Comparison of ENCODE assay signal across 8 cellular contexts in genomic region chrX:72238721-72239475, GRCh38. TPM values are rescaled to one million over a fixed set of nuclear protein-coding genes. Genes with fewer than 3 reads are reported as not detected.
DNase-seq lines count a peak whose midpoint lies in the region; ATAC-seq, FAIRE-seq and TF ChIP-seq lines count a peak whose summit lies in the region.

TSS of gene ERCC6L (minus strand) at chrX:72239027. CDS start at chrX:72238911, 116 bp downstream.

- ATAC-seq in HG02759 (IDR thresholded peaks at IDR 0.05; ENCODE audit: unreplicated experiment) (peak; percentile 99), T-helper 17 cell (peak; percentile 99), left ventricle myocardium superior (peak; percentile 100)

- TF ChIP-seq POLR2A in GM12891 (IDR thresholded peaks at IDR 0.05; ENCODE audit: low read depth, low read length) (peak; percentile 72; the same call in 1 of the 2 replicates), uterus (IDR thresholded peaks at IDR 0.05) (peak; percentile 38 to 41)

- H3K4me3 Mint-ChIP-seq in T-helper 17 cell: peak within 1 kb of the TSS; percentile 75

- TF ChIP-seq CTCF in uterus (IDR thresholded peaks at IDR 0.05): no peak

- H3K27me3 ChIP-seq in uterus: no peaks in the 10 kb centered on the region

- no peaks in the 10 kb centered on the region for H3K4me1 ChIP-seq in uterus

- intact Hi-C loops in left ventricle myocardium superior (cut with micrococcal nuclease) (no loop called here), uterus (cut with DNase I; ENCODE audit: low total_unique reads) (no loop called here)

- no peak within 1 kb of the TSS for H3K27ac Mint-ChIP-seq in T-helper 17 cell

- H3K4me1 Mint-ChIP-seq in T-helper 17 cell: peaks cover 2% of the 10 kb centered on the region

- H3K9me3 ChIP-seq in T-helper 17 cell (ENCODE audit: control insufficient read depth, low read length, poor library complexity, severe bottlenecking): no peaks in the 10 kb centered on the region
- H3K9me3 ChIP-seq in uterus: no peaks in the 10 kb centered on the region

- DNase-seq in GM12891 (ENCODE audit: insufficient read length, low spot score) (peak; percentile 79), NCI-H1436 (lab: John Stamatoyannopoulos, UW) (peak; percentile 81), T-helper 17 cell (peak; percentile 74 to 78 (median 75)), amygdala (lab: John Stamatoyannopoulos, UW) (peak in 55 of 56 donors; percentile 17 to 86 (median 65)), left ventricle myocardium superior (peak; percentile 93), pulmonary artery endothelial cell (ENCODE audit: low read depth, low spot score) (peak; percentile 37), uterus (peak; percentile 81 to 86)

- peak within 1 kb of the TSS; percentile 51 to 65 for H3K27ac ChIP-seq in uterus

- peak within 1 kb of the TSS; percentile 3 to 11 for H3K4me3 ChIP-seq in uterus

- no peaks in the 10 kb centered on the region for H3K27me3 Mint-ChIP-seq in T-helper 17 cell

- no peaks in the 10 kb centered on the region for H3K36me3 Mint-ChIP-seq in T-helper 17 cell (ENCODE audit: low read depth)

- H3K36me3 ChIP-seq in uterus: no peaks in the 10 kb centered on the region

- FAIRE-seq in GM12891 (lab: Jason Lieb, UNC): peak; percentile 97

TF ChIP-seq in GM12891, 5 proteins besides CTCF, POLR2A, EP300 and RAD21:
- TF ChIP-seq PAX5 (IDR thresholded peaks at IDR 0.05; ENCODE audit: insufficient read depth, low read length, severe bottlenecking) (no peak), POLR2AphosphoS5 (IDR thresholded peaks at IDR 0.05; ENCODE audit: low read depth, low read length) (peak; percentile 23; the same call in 1 of the 2 replicates), TAF1 (IDR thresholded peaks at IDR 0.05; ENCODE audit: low read depth, low read length) (peak; percentile 78)

RNA-seq across cellular contexts. Expression of gene ERCC6L, which starts in this region (rescaled TPM):
- polyA plus RNA-seq in GM12891 (2012; ENCODE audit: low read depth, missing spikeins): 3.5 TPM
- under 1 TPM in 1 of 2 donors, not detected in 1; 0.10 TPM for total RNA-seq in T-helper 17 cell
- total RNA-seq in left ventricle myocardium superior: 0.05 TPM
- total RNA-seq in pulmonary artery endothelial cell: 4.7 and 8.3 TPM in 2 replicates
- total RNA-seq in uterus: 1 to 10 TPM in 1 of 4 donors, under 1 TPM in 3; 0.26 to 3.5 (median 0.41) TPM

Comparison
In these comparisons a context has a peak if more than half of its experiments do, and no peak if none do; other contexts are left out.
1. Peak in every context shown above with its lines: DNase-seq, ATAC-seq, H3K4me3 ChIP-seq and H3K27ac ChIP-seq.
2. Peak in DNase-seq and ATAC-seq in T-helper 17 cell; RNA of the gene not detected or under 1 TPM.
3. Peak in DNase-seq and ATAC-seq in left ventricle myocardium superior; RNA of the gene not detected or under 1 TPM.
4. DNase-seq: peak in every context shown above with its lines; median percentile 93 in left ventricle myocardium superior; 84 in uterus; 81 in NCI-H1436; 79 in GM12891; 75 in T-helper 17 cell; 65 in amygdala; 37 in pulmonary artery endothelial cell.